ENCODE assay signal across 9 cellular contexts in the genomic region with DNA sequence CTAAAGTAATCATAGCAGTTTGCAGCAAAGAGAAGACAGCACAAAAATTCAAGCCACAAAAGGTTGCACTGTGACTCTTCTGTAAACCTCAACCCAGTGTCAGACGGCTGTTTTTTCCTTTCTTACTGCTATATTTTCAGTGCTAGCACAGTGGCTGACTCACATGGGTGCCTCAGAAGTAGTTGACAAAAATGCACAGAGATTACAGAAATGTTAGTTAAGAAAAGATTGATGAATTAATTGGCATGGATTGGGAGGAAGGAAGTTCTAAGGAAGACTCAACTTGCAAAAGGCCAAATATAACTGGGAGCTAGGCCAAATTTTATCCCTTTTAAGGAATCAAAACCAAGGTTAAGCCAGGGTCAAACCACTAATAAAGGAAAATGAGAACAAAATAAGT. TPM values are rescaled to one million over a fixed set of nuclear protein-coding genes. Genes with fewer than 3 reads are reported as not detected.
A peak's percentile ranks its signal among the peaks of the same experiment; 100 is the strongest.
DNase-seq lines count a peak whose midpoint lies in the region; ATAC-seq and TF ChIP-seq lines count a peak whose summit lies in the region.
"Had no signal": no experiment of that assay in that cellular context is flagged by ENCODE, and none has a peak within 500 bp of the region (broad histone marks: within the 10 kb centered on the region; RNA-seq: fewer than 3 reads in every experiment).

No MANE protein-coding gene starts in this region.

- peak overlapping the region; percentile 83 for H3K27ac Mint-ChIP-seq in activated CD8-positive, alpha-beta T cell treated with anti-CD3 and anti-CD28 coated beads for 36 hours
- H3K27ac Mint-ChIP-seq in MCF 10A (ENCODE audit: low read depth, unreplicated experiment): no peak overlapping the region
- H3K27ac Mint-ChIP-seq: brain had no signal

- H3K27me3 Mint-ChIP-seq in activated CD8-positive, alpha-beta T cell treated with anti-CD3 and anti-CD28 coated beads for 36 hours: no peaks in the 10 kb centered on the region
- no peaks in the 10 kb centered on the region for H3K27me3 Mint-ChIP-seq in MCF 10A (ENCODE audit: insufficient read depth, unreplicated experiment)

- peaks cover 2% of the 10 kb centered on the region for H3K36me3 Mint-ChIP-seq in activated CD8-positive, alpha-beta T cell treated with anti-CD3 and anti-CD28 coated beads for 36 hours (ENCODE audit: low read depth)
- no peaks in the 10 kb centered on the region for H3K36me3 Mint-ChIP-seq in MCF 10A (ENCODE audit: insufficient read depth, unreplicated experiment)
- H3K36me3 Mint-ChIP-seq: brain had no signal

- H3K9ac ChIP-seq in DND-41 (ENCODE audit: low read depth, low read length): no peak overlapping the region

- peak overlapping the region; percentile 52; the same call in 1 of the 2 replicates for H2AFZ ChIP-seq in DND-41 (ENCODE audit: low read depth, low read length)

- no peak overlapping the region for H3K4me2 ChIP-seq in DND-41 (ENCODE audit: insufficient read depth, low read length)

- H3K27ac ChIP-seq in DND-41 (ENCODE audit: low read length) (peak overlapping the region; percentile 11), lower lobe of right lung (no peak overlapping the region)

- H4K20me1 ChIP-seq in DND-41 (ENCODE audit: insufficient read depth, low read length): no peaks in the 10 kb centered on the region

- CTCF ChIA-PET in activated CD8-positive, alpha-beta T cell treated with anti-CD3 and anti-CD28 coated beads for 36 hours (lab: Charles Lee): interaction anchor here (0.7 to 0.9 kb wide), 2 partner anchors 10 to 14 kb away, joined by 3 read pairs; no protein-coding TSS in a partner anchor
- CTCF ChIA-PET in MCF 10A (lab: Yijun Ruan, JAX): no interaction called here

- H3K4me1 Mint-ChIP-seq in activated CD8-positive, alpha-beta T cell treated with anti-CD3 and anti-CD28 coated beads for 36 hours (ENCODE audit: low read depth): peaks cover 65% of the 10 kb centered on the region
- no peaks in the 10 kb centered on the region for H3K4me1 Mint-ChIP-seq in MCF 10A (ENCODE audit: insufficient read depth, unreplicated experiment)
- H3K4me1 Mint-ChIP-seq: brain had no signal

- intact Hi-C loops in activated CD8-positive, alpha-beta T cell treated with anti-CD3 and anti-CD28 coated beads for 36 hours (cut with micrococcal nuclease): loop anchor here (5.0 kb wide), 1 partner anchor 43 kb away; a partner anchor contains a TSS
- intact Hi-C loops in lower lobe of right lung (cut with DNase I) (no loop called here), MCF 10A (cut with micrococcal nuclease) (no loop called here)

- no peaks in the 10 kb centered on the region for H3K9me3 Mint-ChIP-seq in activated CD8-positive, alpha-beta T cell treated with anti-CD3 and anti-CD28 coated beads for 36 hours
- H3K9me3 Mint-ChIP-seq in MCF 10A (ENCODE audit: unreplicated experiment): no peaks in the 10 kb centered on the region

- no TSS peak for BruUV-seq in MCF 10A (replicated peaks; lab: Mats Ljungman, UMichigan)

- H3K27me3 ChIP-seq in DND-41 (ENCODE audit: insufficient read depth, low read length, poor library complexity) (no peaks in the 10 kb centered on the region), lower lobe of right lung (ENCODE audit: low read depth) (no peaks in the 10 kb centered on the region)

- no peaks in the 10 kb centered on the region for H3K79me2 ChIP-seq in DND-41 (ENCODE audit: insufficient read depth, low read length)

- ATAC-seq in DND-41 (ENCODE audit: insufficient read depth, low read depth): peak; percentile 84
- peak; percentile 73 for ATAC-seq in HG02763 (IDR thresholded peaks at IDR 0.05; ENCODE audit: unreplicated experiment)
- peak; percentile 88 for ATAC-seq in activated CD8-positive, alpha-beta T cell treated with anti-CD3 and anti-CD28 coated beads for 36 hours
- peak; percentile 46 to 55 for ATAC-seq in lower lobe of right lung
- no peak for ATAC-seq in HG02970 (IDR thresholded peaks at IDR 0.05; ENCODE audit: low FRiP score, unreplicated experiment)

- TF ChIP-seq CTCF in DND-41 (IDR thresholded peaks at IDR 0.05; ENCODE audit: borderline replicate concordance, extremely low read depth, low read length, poor library complexity, severe bottlenecking) (no peak), lower lobe of right lung (IDR thresholded peaks at IDR 0.05) (no peak), MCF 10A (IDR thresholded peaks at IDR 0.05; ENCODE audit: unreplicated experiment) (no peak), GM13976 (IDR thresholded peaks at IDR 0.05; ENCODE audit: borderline replicate concordance, control extremely low read depth, extremely low read depth, insufficient read depth, missing control alignments) (no peak)
- no peak for TF ChIP-seq CTCF in activated CD8-positive, alpha-beta T cell treated with anti-CD3 and anti-CD28 coated beads for 36 hours (IDR thresholded peaks at IDR 0.05)

- H3K9me3 ChIP-seq in DND-41 (ENCODE audit: insufficient read depth, low read length, severe bottlenecking) (no peaks in the 10 kb centered on the region), lower lobe of right lung (no peaks in the 10 kb centered on the region)

- POLR2A ChIA-PET in activated CD8-positive, alpha-beta T cell treated with anti-CD3 and anti-CD28 coated beads for 36 hours (lab: Charles Lee): no interaction called here
- POLR2A ChIA-PET in MCF 10A (lab: Yijun Ruan, JAX): interaction anchor here (0.6 kb wide), 1 partner anchor 55 kb away, joined by 3 read pairs; no protein-coding TSS in a partner anchor

- H3K4me3 ChIP-seq in DND-41 (ENCODE audit: low read depth in 1 of 2, low read length in 2 of 2): no peak overlapping the region
- H3K4me3 ChIP-seq in lower lobe of right lung: no peak overlapping the region

- H3K4me1 ChIP-seq in DND-41 (ENCODE audit: insufficient read depth, low read length) (peaks cover 43% of the 10 kb centered on the region), lower lobe of right lung (peaks cover 11% of the 10 kb centered on the region)

- DNase-seq in DND-41: peak; percentile 42
- peak; percentile 76 for DNase-seq in activated CD8-positive, alpha-beta T cell treated with anti-CD3 and anti-CD28 coated beads for 36 hours
- no peak for DNase-seq in lower lobe of right lung
- DNase-seq in KG1 (lab: John Stamatoyannopoulos, UW): no peak
- DNase-seq in MCF 10A (ENCODE audit: unreplicated experiment): no peak
- DNase-seq in GM13976 (ENCODE audit: low spot score): no peak

- H3K36me3 ChIP-seq in DND-41 (ENCODE audit: insufficient read depth, low read length): no peaks in the 10 kb centered on the region
- no peaks in the 10 kb centered on the region for H3K36me3 ChIP-seq in lower lobe of right lung

- in situ Hi-C loops in GM13976 (cut with MboI; ENCODE audit: low sequenced_read_pairs, unreplicated experiment): no loop called here

- no peak overlapping the region for H3K4me3 Mint-ChIP-seq in activated CD8-positive, alpha-beta T cell treated with anti-CD3 and anti-CD28 coated beads for 36 hours
- H3K4me3 Mint-ChIP-seq in MCF 10A (ENCODE audit: unreplicated experiment): no peak overlapping the region
- H3K4me3 Mint-ChIP-seq: brain had no signal

RNA-seq across cellular contexts. Expression of a gene that starts 43.7 kb away (rescaled TPM):
- 1 to 10 TPM; 5.1 to 6.0 TPM for total RNA-seq in activated CD8-positive, alpha-beta T cell treated with anti-CD3 and anti-CD28 coated beads for 36 hours
- total RNA-seq in lower lobe of right lung (84.4 TPM), MCF 10A (2022) (5.3 and 7.7 TPM in 2 replicates)

RNA-seq across cellular contexts. Expression of a gene that starts 43.7 kb away (rescaled TPM):
- 10 to 100 TPM; 25.4 to 26.0 TPM for total RNA-seq in activated CD8-positive, alpha-beta T cell treated with anti-CD3 and anti-CD28 coated beads for 36 hours
- 31.5 TPM for total RNA-seq in lower lobe of right lung
- 22.5 and 23.1 TPM in 2 replicates for total RNA-seq in MCF 10A (2022)

Comparison
In these comparisons a context has a peak if more than half of its experiments do, and no peak if none do; other contexts are left out.
1. DNase-seq: peak in DND-41 (single experiment) and activated CD8-positive, alpha-beta T cell treated with anti-CD3 and anti-CD28 coated beads for 36 hours (single experiment); none in lower lobe of right lung (single experiment), KG1 (single experiment), MCF 10A (single experiment) and GM13976 (single experiment).